8 cellular contexts compared by ENCODE assay signal in the genomic region with DNA sequence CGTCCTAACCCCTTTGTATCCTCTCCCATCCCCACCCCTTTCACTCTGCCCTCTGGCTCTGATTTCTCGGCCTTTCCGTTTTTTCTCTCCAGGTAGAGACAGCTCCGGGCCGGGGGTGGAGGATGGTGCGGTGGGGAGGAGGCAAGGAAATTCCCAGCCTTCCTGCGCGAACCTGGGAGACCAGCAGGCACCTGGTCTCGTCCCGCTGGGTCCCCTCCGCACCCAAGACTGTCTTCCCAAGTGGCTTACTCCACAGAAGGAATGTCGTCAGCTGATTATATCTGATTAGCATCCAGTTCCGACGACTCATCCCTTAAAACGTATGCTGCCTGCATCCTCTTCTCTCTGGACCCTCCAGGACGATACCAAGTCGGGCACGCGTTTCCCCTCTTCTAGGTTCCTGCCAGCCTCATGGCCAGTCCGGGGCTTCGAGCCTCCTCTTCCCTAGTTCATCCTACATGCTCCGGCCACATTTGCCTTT. TPM values are rescaled to one million over a fixed set of nuclear protein-coding genes. Genes with fewer than 3 reads are reported as not detected.
DNase-seq lines count a peak whose midpoint lies in the region; ATAC-seq and TF ChIP-seq lines count a peak whose summit lies in the region.

No MANE protein-coding gene starts in this region.

- no peaks in the 10 kb centered on the region for H3F3A ChIP-seq in neural cell (ENCODE audit: insufficient read depth, low read length, poor library complexity, severe bottlenecking)

- no peaks in the 10 kb centered on the region for H3K79me2 ChIP-seq in neural cell (replicated peaks; ENCODE audit: insufficient read depth, low read length)

- H3K27ac ChIP-seq in Panc1 (ENCODE audit: low read length), result peak overlapping the region; percentile 69
- no peak overlapping the region for H3K27ac ChIP-seq in endodermal cell (ENCODE audit: low read depth, low read length)
- no peak overlapping the region for H3K27ac ChIP-seq in neural cell (ENCODE audit: low read length)

- peak overlapping the region; percentile 71 to 83 for H3K4me3 ChIP-seq in Panc1 (ENCODE audit: low read depth in 2 of 2, low read length in 2 of 2)
- peak overlapping the region; percentile 77 for H3K4me3 ChIP-seq in endodermal cell (ENCODE audit: low read length)
- H3K4me3 ChIP-seq in neural cell (ENCODE audit: low read length), result peak overlapping the region; percentile 67

- no peak for TF ChIP-seq RAD21 in neural cell (conservative IDR thresholded peaks at IDR 0.05)

- DNase-seq in G401 (ENCODE audit: low spot score) (peak; percentile 58), Panc1 (ENCODE audit: low read depth, low spot score) (no peak), endodermal cell (peak; percentile 86), ureter (ENCODE audit: low spot score) (no peak), GM10266 (ENCODE audit: extremely low spot score) (no peak), mesenteric fat pad (ENCODE audit: low spot score) (no peak)

- H3K36me3 ChIP-seq in Panc1 (ENCODE audit: control insufficient read depth, insufficient read depth, low read length) (no peaks in the 10 kb centered on the region), endodermal cell (ENCODE audit: control insufficient read depth, insufficient read depth, low read length) (peaks cover 12% of the 10 kb centered on the region), neural cell (ENCODE audit: insufficient read depth, low read length) (no peaks in the 10 kb centered on the region)

- WGBS in endodermal cell (ENCODE audit: insufficient coverage in 1 of 2, insufficient read length in 1 of 2), 2 experiments, result 31 to 34% methylated on average over 15 to 21 of the region's 22 CpGs

- in situ Hi-C loops in G401 (cut with HindIII; ENCODE audit: low sequenced_read_pairs) (no loop called here), Panc1 (cut with HindIII; ENCODE audit: low pct_unique_long_range_greater_than_20kb, low sequenced_read_pairs) (no loop called here)

- no peak overlapping the region for H2AFZ ChIP-seq in neural cell (ENCODE audit: low read depth, low read length)

- H3K27me3 ChIP-seq in Panc1 (ENCODE audit: control insufficient read depth, insufficient read depth, low read length) (no peaks in the 10 kb centered on the region), endodermal cell (ENCODE audit: control insufficient read depth, insufficient read depth, low read length, poor library complexity, severe bottlenecking) (no peaks in the 10 kb centered on the region), neural cell (ENCODE audit: insufficient read depth, low read depth, low read length) (peaks cover 32% of the 10 kb centered on the region)

- POLR2A ChIA-PET in Panc1 (lab: Charles Lee), result interaction anchor here (0.5 to 1.2 kb wide), 3 partner anchors 10 to 43 kb away, joined by 3 to 10 read pairs (median 3); no protein-coding TSS in a partner anchor

- no peak for TF ChIP-seq CTCF in Panc1 (IDR thresholded peaks at IDR 0.05)
- TF ChIP-seq CTCF in endodermal cell (conservative IDR thresholded peaks at IDR 0.05), result no peak
- no peak for TF ChIP-seq CTCF in neural cell (IDR thresholded peaks at IDR 0.05; ENCODE audit: poor library complexity, severe bottlenecking)
- TF ChIP-seq CTCF in GM10266 (IDR thresholded peaks at IDR 0.05; ENCODE audit: control insufficient read depth, insufficient read depth, low read depth, missing control alignments), result no peak

- peaks cover 6% of the 10 kb centered on the region for H3K27me3 Mint-ChIP-seq in endodermal cell (ENCODE audit: insufficient read depth)

- H3K4me3 Mint-ChIP-seq in endodermal cell, result peak overlapping the region; percentile 73

- no TSS peak for BruUV-seq in Panc1 (replicated peaks; lab: Mats Ljungman, UMichigan)

- no peaks in the 10 kb centered on the region for H3K9me3 ChIP-seq in Panc1 (ENCODE audit: control insufficient read depth, insufficient read depth, low read depth, low read length)
- peaks cover 10% of the 10 kb centered on the region for H3K9me3 ChIP-seq in endodermal cell (ENCODE audit: control insufficient read depth, low read length)
- H3K9me3 ChIP-seq in neural cell (ENCODE audit: low read length), result no peaks in the 10 kb centered on the region

- H3K9me3 Mint-ChIP-seq in endodermal cell, result peaks cover 13% of the 10 kb centered on the region

- H3K4me2 ChIP-seq in neural cell (ENCODE audit: low read length), result no peak overlapping the region

- intact Hi-C loops in Panc1 (cut with micrococcal nuclease; ENCODE audit: unreplicated experiment), result loop anchor here (5.0 kb wide), 1 partner anchor 45 kb away; the partner anchor contains the start of gene CAPRIN2

- CTCF ChIA-PET in Panc1 (lab: Charles Lee), result interaction anchor here (0.8 kb wide), 1 partner anchor 926 kb away, joined by 11 read pairs; no protein-coding TSS in a partner anchor

- ATAC-seq in Panc1 (no peak), esophagus mucosa (no peak)

- H3K4me1 ChIP-seq in Panc1 (ENCODE audit: control insufficient read depth, insufficient read depth, low read length) (peaks cover 36% of the 10 kb centered on the region), endodermal cell (ENCODE audit: control insufficient read depth, insufficient read depth, low read length) (no peaks in the 10 kb centered on the region)

- peaks cover 27% of the 10 kb centered on the region for H3K36me3 Mint-ChIP-seq in endodermal cell (ENCODE audit: low read depth)

- peaks cover 35% of the 10 kb centered on the region for H3K4me1 Mint-ChIP-seq in endodermal cell

- H3K9ac ChIP-seq in endodermal cell (ENCODE audit: extremely low read depth, low read length, poor library complexity, severe bottlenecking), result no peak overlapping the region
- H3K9ac ChIP-seq in neural cell (ENCODE audit: low read length), result no peak overlapping the region

- no peaks in the 10 kb centered on the region for H4K20me1 ChIP-seq in neural cell (ENCODE audit: insufficient read depth)

- H3K27ac Mint-ChIP-seq in endodermal cell, result peak overlapping the region; percentile 91

- no peaks in the 10 kb centered on the region for H3K9me2 ChIP-seq in neural cell (ENCODE audit: insufficient read depth, low read length)

- no peak for TF ChIP-seq EP300 in neural cell (conservative IDR thresholded peaks at IDR 0.05; ENCODE audit: poor library complexity, severe bottlenecking)

TF ChIP-seq in neural cell, 6 proteins besides CTCF, POLR2A, EP300 and RAD21:
- TF ChIP-seq SMC3 (conservative IDR thresholded peaks at IDR 0.05; ENCODE audit: poor library complexity) (no peak), MXI1 (conservative IDR thresholded peaks at IDR 0.05; ENCODE audit: poor library complexity, severe bottlenecking) (no peak), POLR2AphosphoS5 (IDR thresholded peaks at IDR 0.05) (no peak)
- TF ChIP-seq, protein P1, sequence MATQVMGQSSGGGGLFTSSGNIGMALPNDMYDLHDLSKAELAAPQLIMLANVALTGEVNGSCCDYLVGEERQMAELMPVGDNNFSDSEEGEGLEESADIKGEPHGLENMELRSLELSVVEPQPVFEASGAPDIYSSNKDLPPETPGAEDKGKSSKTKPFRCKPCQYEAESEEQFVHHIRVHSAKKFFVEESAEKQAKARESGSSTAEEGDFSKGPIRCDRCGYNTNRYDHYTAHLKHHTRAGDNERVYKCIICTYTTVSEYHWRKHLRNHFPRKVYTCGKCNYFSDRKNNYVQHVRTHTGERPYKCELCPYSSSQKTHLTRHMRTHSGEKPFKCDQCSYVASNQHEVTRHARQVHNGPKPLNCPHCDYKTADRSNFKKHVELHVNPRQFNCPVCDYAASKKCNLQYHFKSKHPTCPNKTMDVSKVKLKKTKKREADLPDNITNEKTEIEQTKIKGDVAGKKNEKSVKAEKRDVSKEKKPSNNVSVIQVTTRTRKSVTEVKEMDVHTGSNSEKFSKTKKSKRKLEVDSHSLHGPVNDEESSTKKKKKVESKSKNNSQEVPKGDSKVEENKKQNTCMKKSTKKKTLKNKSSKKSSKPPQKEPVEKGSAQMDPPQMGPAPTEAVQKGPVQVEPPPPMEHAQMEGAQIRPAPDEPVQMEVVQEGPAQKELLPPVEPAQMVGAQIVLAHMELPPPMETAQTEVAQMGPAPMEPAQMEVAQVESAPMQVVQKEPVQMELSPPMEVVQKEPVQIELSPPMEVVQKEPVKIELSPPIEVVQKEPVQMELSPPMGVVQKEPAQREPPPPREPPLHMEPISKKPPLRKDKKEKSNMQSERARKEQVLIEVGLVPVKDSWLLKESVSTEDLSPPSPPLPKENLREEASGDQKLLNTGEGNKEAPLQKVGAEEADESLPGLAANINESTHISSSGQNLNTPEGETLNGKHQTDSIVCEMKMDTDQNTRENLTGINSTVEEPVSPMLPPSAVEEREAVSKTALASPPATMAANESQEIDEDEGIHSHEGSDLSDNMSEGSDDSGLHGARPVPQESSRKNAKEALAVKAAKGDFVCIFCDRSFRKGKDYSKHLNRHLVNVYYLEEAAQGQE (IDR thresholded peaks at IDR 0.05; ENCODE audit: borderline replicate concordance), result no peak

RNA-seq across cellular contexts. Expression of gene CAPRIN2, which starts 42.2 kb away (rescaled TPM):
- 13.5 and 18.0 TPM in 2 replicates for total RNA-seq in G401 (2014; rRNA removed; shearing (Covaris generic))
- 28.6 TPM for total RNA-seq in Panc1 (2021; ENCODE audit: unreplicated experiment)
- polyA plus RNA-seq in Panc1 (2012; ENCODE audit: insufficient read length), result 14.2 TPM
- total RNA-seq in endodermal cell, result 100 to 1,000 TPM in 1 of 2 donors, 10 to 100 TPM in 1; 62.2 to 103 TPM
- 43.4 TPM for polyA plus RNA-seq in endodermal cell (2013, experiment 1 of 2)
- polyA plus RNA-seq in endodermal cell (2013, experiment 2 of 2), result 41.2 TPM
- polyA plus RNA-seq in neural cell, result 105 and 132 TPM in 2 replicates
- polyA minus RNA-seq in neural cell, result 60.9 and 80.0 TPM in 2 replicates
- 32.0 TPM for total RNA-seq in ureter
- 6.6 TPM for total RNA-seq in esophagus mucosa
- 14.5 TPM for total RNA-seq in mesenteric fat pad

Comparison
In these comparisons a context has a peak if more than half of its experiments do, and no peak if none do; other contexts are left out.
1. DNase-seq: peak in G401 (single experiment) and endodermal cell (single experiment); none in Panc1 (single experiment), ureter (single experiment), GM10266 (single experiment) and mesenteric fat pad (single experiment).
2. Peak in every context shown above with its lines, with median percentiles within 50 percentile points of each other: H3K4me3 ChIP-seq.